In the genomic region with DNA sequence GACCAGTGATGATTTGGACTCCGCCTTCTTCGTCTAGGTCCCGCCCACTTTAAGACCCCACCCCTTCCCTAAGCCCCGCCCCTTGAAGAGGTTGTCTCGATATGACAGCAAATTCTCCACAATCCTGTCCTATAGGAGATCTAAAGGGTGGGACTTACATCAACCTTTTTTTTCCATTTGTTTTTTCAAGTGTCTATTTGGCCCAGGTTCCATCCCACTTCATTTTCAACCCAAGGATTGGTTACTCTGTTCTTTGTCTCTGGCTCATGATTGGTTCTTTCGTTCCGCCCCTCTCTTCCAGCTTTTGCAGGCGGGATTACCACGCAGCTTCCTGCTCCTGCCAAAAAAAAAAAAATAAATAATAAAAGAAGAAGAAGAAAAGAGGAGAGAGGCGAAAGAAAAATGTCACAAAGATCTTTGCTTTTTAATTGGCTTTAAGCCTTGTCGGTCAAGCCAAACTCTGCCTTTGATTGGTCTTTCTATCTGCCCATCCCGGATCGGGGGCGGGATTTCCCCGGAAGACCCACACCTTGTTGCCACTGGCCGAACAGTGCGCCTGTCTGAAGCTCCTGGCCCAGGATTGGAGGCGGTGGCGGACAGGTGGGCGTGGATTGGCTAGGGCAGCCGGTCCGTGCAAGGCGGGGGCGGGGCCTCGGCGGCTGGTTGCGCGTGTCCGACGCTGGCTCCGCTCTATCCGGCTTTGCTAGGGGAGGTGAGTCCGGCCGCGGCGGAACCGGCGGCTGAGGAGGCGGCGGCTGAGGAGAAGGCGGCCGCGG, we compare ENCODE assay signal across 8 cellular contexts. TPM values are rescaled to one million over a fixed set of nuclear protein-coding genes. Genes with fewer than 3 reads are reported as not detected.
DNase-seq lines count a peak whose midpoint lies in the region; ATAC-seq and TF ChIP-seq lines count a peak whose summit lies in the region.

No MANE protein-coding gene starts in this region.

- DNase-seq in AML-193 (lab: John Stamatoyannopoulos, UW), result peak; percentile 100
- DNase-seq in NCI-H446 treated with DMSO at 0.1 percent for 48 hours (lab: John Stamatoyannopoulos, UW), result peak; percentile 99
- peak; percentile 99 for DNase-seq in activated CD4-positive, CD25-positive, alpha-beta regulatory T cell treated with anti-CD3 and anti-CD28 coated beads, Interleukin-2, amount 50 U/mL, for 72 hours
- peak; percentile 98 for DNase-seq in cerebellum (ENCODE audit: low spot score)
- DNase-seq in islet precursor cell, result peak; percentile 100
- DNase-seq in stimulated activated CD4-positive, alpha-beta T cell treated with anti-CD3 and anti-CD28 coated beads, Interleukin-12 subunit alpha, Interleukin-12 subunit beta, amount 100 ng/mL, for 48 hours (ENCODE audit: low read depth in 2 of 3, low spot score in 1 of 3), result peak; percentile 99 to 100 (median 99)

- ATAC-seq in HG03378 (IDR thresholded peaks at IDR 0.05; ENCODE audit: unreplicated experiment), result peak; percentile 91

- peak; percentile 90 for TF ChIP-seq POLR2A in GM19099 (IDR thresholded peaks at IDR 0.05; ENCODE audit: extremely low read depth, insufficient read length, low read depth)

RNA-seq across cellular contexts. Expression of a gene that starts 1.2 kb away (rescaled TPM):
- 51.3 TPM for total RNA-seq in cerebellum

Comparison
In these comparisons a context has a peak if more than half of its experiments do, and no peak if none do; other contexts are left out.
1. Peak in every context shown above with its lines: DNase-seq and ATAC-seq.